ENCODE assay signal across 16 cellular contexts in the genomic region with DNA sequence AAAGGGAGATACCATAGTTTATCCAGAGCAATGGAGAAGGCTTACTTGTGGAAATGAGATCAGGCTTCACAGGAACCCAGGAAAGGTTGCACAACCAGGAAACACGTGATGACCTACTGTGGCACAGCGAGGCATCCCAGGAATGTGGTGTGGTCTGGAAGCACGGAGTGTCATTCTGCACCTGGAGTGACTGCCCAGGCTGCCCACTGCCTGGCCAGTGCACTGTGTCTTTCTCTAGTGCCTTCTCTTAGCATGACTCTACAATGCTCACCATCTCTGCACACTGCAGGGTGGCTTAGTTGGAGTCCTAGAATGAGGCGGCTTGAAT. TPM values are rescaled to one million over a fixed set of nuclear protein-coding genes. Genes with fewer than 3 reads are reported as not detected.
DNase-seq lines count a peak whose midpoint lies in the region; ATAC-seq, FAIRE-seq and TF ChIP-seq lines count a peak whose summit lies in the region.
"Had no signal": no experiment of that assay in that cellular context is flagged by ENCODE, and none has a peak within 500 bp of the region (broad histone marks: within the 10 kb centered on the region; RNA-seq: fewer than 3 reads in every experiment).

No MANE protein-coding gene starts in this region.

- H3K36me3 Mint-ChIP-seq in CD4-positive, alpha-beta T cell (ENCODE audit: low read depth) = no peaks in the 10 kb centered on the region
- H3K36me3 Mint-ChIP-seq: activated naive CD4-positive, alpha-beta T cell treated with anti-CD3 and anti-CD28 coated beads, Interleukin-2, amount 50 U/mL, for 72 hours; CD8-positive, alpha-beta T cell had no signal

- H3K27me3 Mint-ChIP-seq in CD4-positive, alpha-beta T cell = no peaks in the 10 kb centered on the region

- intact Hi-C loops in psoas muscle (cut with DNase I) = no loop called here
- intact Hi-C loops in CD4-positive, alpha-beta T cell (cut with DNase I, micrococcal nuclease) = no loop called here

- H3K4me3 Mint-ChIP-seq in CD4-positive, alpha-beta T cell = no peak overlapping the region
- H3K4me3 Mint-ChIP-seq: CD8-positive, alpha-beta T cell; nephron progenitor cell had no signal

- H3K4me1 Mint-ChIP-seq in CD4-positive, alpha-beta T cell (ENCODE audit: low read depth) = no peaks in the 10 kb centered on the region
- H3K4me1 Mint-ChIP-seq: nephron progenitor cell had no signal

- CTCF ChIA-PET in CD4-positive, alpha-beta T cell (lab: Charles Lee) = no interaction called here

- H3K4me3 ChIP-seq in psoas muscle (no peak overlapping the region), BE2C (ENCODE audit: low read depth, low read length) (no peak overlapping the region)
- H3K4me3 ChIP-seq: skin epidermis, suprapubic skin had no signal

- peak; percentile 19 for DNase-seq in H54 (ENCODE audit: insufficient read length, low spot score)
- peak; percentile 9 for DNase-seq in RKO (ENCODE audit: low spot score)
- peak; percentile 96 for DNase-seq in glomerular visceral epithelial cell (ENCODE audit: extremely low spot score)
- DNase-seq in psoas muscle = no peak
- DNase-seq in CD4-positive, alpha-beta T cell = no peak
- DNase-seq in BE2C = no peak
- DNase-seq: CD8-positive, alpha-beta T cell; NCI-H1048; NCI-H510A treated with DMSO at 0.1 percent for 48 hours; nephron progenitor cell; SIG-M5 had no signal

- H3K9me3 Mint-ChIP-seq in CD4-positive, alpha-beta T cell = peaks cover 3% of the 10 kb centered on the region
- H3K9me3 Mint-ChIP-seq: nephron progenitor cell had no signal

- H3K4me1 ChIP-seq in psoas muscle (peaks cover 5% of the 10 kb centered on the region), BE2C (no peaks in the 10 kb centered on the region)
- H3K4me1 ChIP-seq: suprapubic skin had no signal

- TF ChIP-seq CTCF in psoas muscle (IDR thresholded peaks at IDR 0.05) (no peak), BE2C (IDR thresholded peaks at IDR 0.05; ENCODE audit: low read depth, low read length) (no peak)
- no peak for TF ChIP-seq CTCF in CD4-positive, alpha-beta T cell (IDR thresholded peaks at IDR 0.05)

- H3K27ac ChIP-seq in psoas muscle = no peak overlapping the region
- no peak overlapping the region for H3K27ac ChIP-seq in CD4-positive, alpha-beta T cell (ENCODE audit: low read depth, low read length)
- H3K27ac ChIP-seq: skin epidermis, suprapubic skin had no signal

- ATAC-seq in psoas muscle = peak in 3 of 4 donors; percentile 84 to 97 (median 96)
- no peak for ATAC-seq in CD4-positive, alpha-beta T cell (ENCODE audit: poor library complexity)
- ATAC-seq in GM19351 (IDR thresholded peaks at IDR 0.05; ENCODE audit: unreplicated experiment) = no peak
- no peak for ATAC-seq in GM21390 (IDR thresholded peaks at IDR 0.05; ENCODE audit: unreplicated experiment)
- ATAC-seq: activated naive CD4-positive, alpha-beta T cell treated with anti-CD3 and anti-CD28 coated beads, Interleukin-2, amount 50 U/mL, for 72 hours; CD8-positive, alpha-beta T cell had no signal

- POLR2A ChIA-PET in CD4-positive, alpha-beta T cell (lab: Charles Lee) = no interaction called here

- 37 to 50% (median 43%) methylated on average over 4 of the region's 4 CpGs for WGBS in psoas muscle, 3 donors

- FAIRE-seq in H54 (lab: Jason Lieb, UNC) = no peak

- H3K9me3 ChIP-seq in psoas muscle (no peaks in the 10 kb centered on the region), BE2C (no peaks in the 10 kb centered on the region)
- H3K9me3 ChIP-seq in CD4-positive, alpha-beta T cell (ENCODE audit: control insufficient read depth, low read length) = no peaks in the 10 kb centered on the region
- H3K9me3 ChIP-seq: suprapubic skin had no signal

- H3K27me3 ChIP-seq in psoas muscle (ENCODE audit: insufficient read depth in 3 of 3, low read length in 2 of 3) (no peaks in the 10 kb centered on the region), BE2C (no peaks in the 10 kb centered on the region)
- H3K27me3 ChIP-seq in CD4-positive, alpha-beta T cell (ENCODE audit: control insufficient read depth, insufficient read depth, low read length) = no peaks in the 10 kb centered on the region
- H3K27me3 ChIP-seq: suprapubic skin had no signal

- TF ChIP-seq POLR2A in H54 (IDR thresholded peaks at IDR 0.05; ENCODE audit: low read depth, low read length) = no peak

- H3K27ac Mint-ChIP-seq in CD4-positive, alpha-beta T cell = no peak overlapping the region
- H3K27ac Mint-ChIP-seq: activated naive CD4-positive, alpha-beta T cell treated with anti-CD3 and anti-CD28 coated beads, Interleukin-2, amount 50 U/mL, for 72 hours; CD8-positive, alpha-beta T cell; nephron progenitor cell had no signal

- H3K36me3 ChIP-seq in psoas muscle (ENCODE audit: insufficient read depth in 1 of 2, low read depth in 1 of 2) (no peaks in the 10 kb centered on the region), BE2C (no peaks in the 10 kb centered on the region)
- H3K36me3 ChIP-seq: suprapubic skin had no signal

RNA-seq across cellular contexts. Expression of gene CHST9, which starts 48.9 kb away (rescaled TPM):
- under 1 TPM in 3 of 4 donors, not detected in 1; 0.07 to 0.11 (median 0.08) TPM for total RNA-seq in psoas muscle
- under 1 TPM in 2 of 3 donors, not detected in 1; under 0.01 to 0.03 TPM for polyA plus RNA-seq in psoas muscle
- total RNA-seq in CD4-positive, alpha-beta T cell = not detected
- polyA plus RNA-seq in BE2C (2012; ENCODE audit: insufficient read depth, insufficient read length, low read depth) = not detected
- total RNA-seq: activated naive CD4-positive, alpha-beta T cell treated with anti-CD3 and anti-CD28 coated beads, Interleukin-2, amount 50 U/mL, for 72 hours; CD8-positive, alpha-beta T cell had no signal

Comparison
In these comparisons a context has a peak if more than half of its experiments do, and no peak if none do; other contexts are left out.
1. DNase-seq: peak in H54 (single experiment), RKO (single experiment) and glomerular visceral epithelial cell (single experiment); none in psoas muscle (0 of 2), CD4-positive, alpha-beta T cell (0 of 10) and BE2C (single experiment).
2. ATAC-seq: peak in psoas muscle (3 of 4); none in CD4-positive, alpha-beta T cell (single experiment), GM19351 (single experiment) and GM21390 (single experiment).